11 cellular contexts compared by ENCODE assay signal in genomic region chr17:1294157-1294717, GRCh38. TPM values are rescaled to one million over a fixed set of nuclear protein-coding genes. Genes with fewer than 3 reads are reported as not detected.
A peak's percentile ranks its signal among the peaks of the same experiment; 100 is the strongest.
DNase-seq lines count a peak whose midpoint lies in the region; FAIRE-seq and TF ChIP-seq lines count a peak whose summit lies in the region.
"Had no signal": no experiment of that assay in that cellular context is flagged by ENCODE, and none has a peak within 500 bp of the region (broad histone marks: within the 10 kb centered on the region; RNA-seq: fewer than 3 reads in every experiment).

No MANE protein-coding gene starts in this region.

- H3K4me2 ChIP-seq in Loucy (ENCODE audit: low read depth, low read length, poor library complexity, severe bottlenecking): peak overlapping the region; percentile 58

- TF ChIP-seq POLR2A in uterus (IDR thresholded peaks at IDR 0.05): no peak

- peak overlapping the region; percentile 32 for H3K4me3 ChIP-seq in Loucy (ENCODE audit: low read length, poor library complexity, severe bottlenecking)
- H3K4me3 ChIP-seq in kidney (ENCODE audit: low read length in 2 of 2): no peak overlapping the region
- H3K4me3 ChIP-seq in uterus: no peak overlapping the region

- H3K27me3 ChIP-seq in Loucy (ENCODE audit: insufficient read depth, low read length, poor library complexity, severe bottlenecking) (no peaks in the 10 kb centered on the region), uterus (no peaks in the 10 kb centered on the region)

- H2AFZ ChIP-seq in Loucy (ENCODE audit: low read length): peak overlapping the region; percentile 53

- H3K36me3 ChIP-seq in Loucy (ENCODE audit: insufficient read depth, low read length): no peaks in the 10 kb centered on the region
- H3K36me3 ChIP-seq in kidney (ENCODE audit: control insufficient read depth in 1 of 2, insufficient read depth in 2 of 2, low read length in 2 of 2): no peaks in the 10 kb centered on the region
- H3K36me3 ChIP-seq in uterus: no peaks in the 10 kb centered on the region

- FAIRE-seq in kidney (lab: Jason Lieb, UNC): no peak

- H3K27ac ChIP-seq in kidney (ENCODE audit: low read depth in 2 of 2, low read length in 2 of 2): no peak overlapping the region
- H3K27ac ChIP-seq in uterus: no peak overlapping the region

- H3K4me1 ChIP-seq in Loucy (ENCODE audit: insufficient read depth, low read length, poor library complexity, severe bottlenecking) (peaks cover 23% of the 10 kb centered on the region), kidney (ENCODE audit: control insufficient read depth in 1 of 2, insufficient read depth in 1 of 2, low read depth in 1 of 2, low read length in 2 of 2) (no peaks in the 10 kb centered on the region), uterus (no peaks in the 10 kb centered on the region)

- H3K79me2 ChIP-seq in Loucy (ENCODE audit: insufficient read depth, low read length): no peaks in the 10 kb centered on the region

- H3K9me2 ChIP-seq in Loucy (replicated peaks; ENCODE audit: low read depth, low read length): no peaks in the 10 kb centered on the region

- peak overlapping the region; percentile 54 for H3K9ac ChIP-seq in Loucy (ENCODE audit: low read depth, low read length, poor library complexity, severe bottlenecking)
- no peak overlapping the region for H3K9ac ChIP-seq in kidney (ENCODE audit: low read length in 2 of 2)

- H4K20me1 ChIP-seq in Loucy (ENCODE audit: insufficient read depth, low read length, poor library complexity, severe bottlenecking): no peaks in the 10 kb centered on the region

- intact Hi-C loops in kidney (cut with DNase I) (no loop called here), uterus (cut with DNase I; ENCODE audit: low total_unique reads) (no loop called here)

- no peaks in the 10 kb centered on the region for H3F3A ChIP-seq in Loucy (ENCODE audit: low read depth)

- TF ChIP-seq CTCF in Loucy (conservative IDR thresholded peaks at IDR 0.05; ENCODE audit: low read length): no peak
- no peak for TF ChIP-seq CTCF in kidney (IDR thresholded peaks at IDR 0.05; ENCODE audit: borderline replicate concordance, extremely low read depth, insufficient read depth)
- no peak for TF ChIP-seq CTCF in uterus (IDR thresholded peaks at IDR 0.05)

- H3K9me3 ChIP-seq in Loucy (ENCODE audit: insufficient read depth, low read depth, low read length) (no peaks in the 10 kb centered on the region), kidney (ENCODE audit: control insufficient read depth in 1 of 2, low read length in 2 of 2) (no peaks in the 10 kb centered on the region), uterus (no peaks in the 10 kb centered on the region)

- DNase-seq in activated CD4-positive, alpha-beta T cell treated with anti-CD3 and anti-CD28 coated beads, Interleukin-2, amount 50 U/mL, for 48 hours: peak; percentile 51 to 59
- DNase-seq in ecto neural progenitor cell (ENCODE audit: low spot score): peak; percentile 44
- DNase-seq in stimulated activated CD8-positive, alpha-beta memory T cell treated with anti-CD3 and anti-CD28 coated beads, Interleukin-15, amount 100 ng/mL, for 24 hours (ENCODE audit: low read depth): peak; percentile 22
- DNase-seq in kidney: no peak
- no peak for DNase-seq in uterus
- DNase-seq in amygdala (lab: John Stamatoyannopoulos, UW): no peak
- no peak for DNase-seq in NCI-H1694 (lab: John Stamatoyannopoulos, UW)

RNA-seq across cellular contexts. Expression of gene TRARG1, which starts 14.8 kb away (rescaled TPM):
- total RNA-seq in kidney (not detected), uterus (under 1 TPM in 1 of 4 donors, not detected in 3; 0.27 TPM)
- polyA plus RNA-seq in kidney (ENCODE audit: insufficient read depth, low read depth, low replicate concordance): not detected
- total RNA-seq: mesothelial cell of epicardium, temporal lobe had no signal

RNA-seq across cellular contexts. Expression of gene BHLHA9, which starts 24.0 kb away (rescaled TPM):
- total RNA-seq in kidney (not detected), uterus (not detected)
- polyA plus RNA-seq in kidney (ENCODE audit: insufficient read depth, low read depth, low replicate concordance): not detected
- total RNA-seq: mesothelial cell of epicardium had no signal
- polyA plus RNA-seq: esophagus had no signal

Comparison
In these comparisons a context has a peak if more than half of its experiments do, and no peak if none do; other contexts are left out.
1. DNase-seq: peak in activated CD4-positive, alpha-beta T cell treated with anti-CD3 and anti-CD28 coated beads, Interleukin-2, amount 50 U/mL, for 48 hours (2 of 2), ecto neural progenitor cell (single experiment) and stimulated activated CD8-positive, alpha-beta memory T cell treated with anti-CD3 and anti-CD28 coated beads, Interleukin-15, amount 100 ng/mL, for 24 hours (single experiment); none in kidney (single experiment), uterus (0 of 2), amygdala (0 of 56) and NCI-H1694 (single experiment).